9 cellular contexts compared by ENCODE assay signal in genomic region chr22:42863349-42863911, GRCh38. TPM values are rescaled to one million over a fixed set of nuclear protein-coding genes. Genes with fewer than 3 reads are reported as not detected.
DNase-seq lines count a peak whose midpoint lies in the region; ATAC-seq, FAIRE-seq and TF ChIP-seq lines count a peak whose summit lies in the region.
"Had no signal": no experiment of that assay in that cellular context is flagged by ENCODE, and none has a peak within 500 bp of the region (broad histone marks: within the 10 kb centered on the region; RNA-seq: fewer than 3 reads in every experiment).

No MANE protein-coding gene starts in this region.

- H3K9me3 Mint-ChIP-seq in progenitor cell of endocrine pancreas (ENCODE audit: low read depth), result no peaks in the 10 kb centered on the region

- H3K4me1 ChIP-seq in PC-3 (ENCODE audit: insufficient read depth, low read length), result peaks cover 26% of the 10 kb centered on the region

- no TSS peak for BruUV-seq in PC-3 (replicated peaks; lab: Mats Ljungman, UMichigan)

- POLR2A ChIA-PET in PC-3 (lab: Charles Lee; ENCODE audit: unreplicated experiment), result no interaction called here

- no peak overlapping the region for H3K4me3 ChIP-seq in PC-3 (ENCODE audit: low read length)
- no peak overlapping the region for H3K4me3 ChIP-seq in brain microvascular endothelial cell (ENCODE audit: low read depth, low read length)

- H3K9me3 ChIP-seq in PC-3 (ENCODE audit: low read length), result no peaks in the 10 kb centered on the region

- DNase-seq in GM12891 (ENCODE audit: insufficient read length, low spot score) (no peak), PC-3 (peak; percentile 72), brain microvascular endothelial cell (peak; percentile 84), head of caudate nucleus (no peak), progenitor cell of endocrine pancreas (ENCODE audit: low spot score, unreplicated experiment) (no peak), NCI-H2227 (lab: John Stamatoyannopoulos, UW; ENCODE audit: unreplicated experiment) (no peak)
- DNase-seq in stimulated activated CD4-positive, alpha-beta T cell treated with anti-CD3 and anti-CD28 coated beads, Interleukin-15, amount 100 ng/mL, for 48 hours (ENCODE audit: low read depth in 2 of 2), result peak; percentile 9 to 32

- H3K4me3 Mint-ChIP-seq in progenitor cell of endocrine pancreas (ENCODE audit: low read depth), result no peak overlapping the region

- no peaks in the 10 kb centered on the region for H3K36me3 Mint-ChIP-seq in progenitor cell of endocrine pancreas (ENCODE audit: insufficient read depth)

- H3K9me2 ChIP-seq in PC-3 (replicated peaks; ENCODE audit: low read length), result no peaks in the 10 kb centered on the region

- CTCF ChIA-PET in PC-3 (lab: Charles Lee), result interaction anchor here (0.7 kb wide), 1 partner anchor 193 kb away, joined by 7 read pairs; no protein-coding TSS in a partner anchor

- no peak overlapping the region for H3K27ac Mint-ChIP-seq in progenitor cell of endocrine pancreas

- intact Hi-C loops in PC-3 (cut with micrococcal nuclease), result loop anchor here (10.0 kb wide), 1 partner anchor 231 kb away; no protein-coding TSS in a partner anchor
- intact Hi-C loops in head of caudate nucleus (cut with DNase I), result no loop called here

- H2AFZ ChIP-seq in PC-3 (ENCODE audit: low read length), result no peak overlapping the region

- H3K4me2 ChIP-seq in PC-3 (ENCODE audit: low read length), result peak overlapping the region; percentile 16; the same call in 1 of the 2 replicates

- H3K36me3 ChIP-seq in PC-3 (ENCODE audit: low read depth, low read length) (no peaks in the 10 kb centered on the region), brain microvascular endothelial cell (replicated peaks) (no peaks in the 10 kb centered on the region)

- no peaks in the 10 kb centered on the region for H3F3A ChIP-seq in PC-3 (ENCODE audit: low read length, unreplicated experiment)

- H3K27ac ChIP-seq in PC-3 (ENCODE audit: low read length) (peak overlapping the region; percentile 95), brain microvascular endothelial cell (peak overlapping the region; percentile 91)

- peak; percentile 85 for FAIRE-seq in GM12891 (lab: Jason Lieb, UNC)
- FAIRE-seq: TTC549 had no signal

- ATAC-seq in PC-3 (peak; percentile 42), HG02759 (IDR thresholded peaks at IDR 0.05; ENCODE audit: unreplicated experiment) (no peak)

- H3K9ac ChIP-seq in PC-3 (ENCODE audit: low read length), result peak overlapping the region; percentile 1; the same call in 1 of the 2 replicates

- H3K4me1 Mint-ChIP-seq in progenitor cell of endocrine pancreas (ENCODE audit: low read depth), result no peaks in the 10 kb centered on the region

- TF ChIP-seq CTCF in PC-3 (conservative IDR thresholded peaks at IDR 0.05; ENCODE audit: low read depth, low read length) (no peak), brain microvascular endothelial cell (IDR thresholded peaks at IDR 0.05; ENCODE audit: low read depth, low read length, missing control alignments) (no peak), progenitor cell of endocrine pancreas (IDR thresholded peaks at IDR 0.05; ENCODE audit: unreplicated experiment) (no peak)

- in situ Hi-C loops in brain microvascular endothelial cell (cut with HindIII; ENCODE audit: low pct_ligation_motif_present, low sequenced_read_pairs), result no loop called here

- no peaks in the 10 kb centered on the region for H3K27me3 ChIP-seq in PC-3 (ENCODE audit: low read length)
- no peaks in the 10 kb centered on the region for H3K27me3 ChIP-seq in brain microvascular endothelial cell (replicated peaks)

- 0 out of 2 replicates have a peak, but pooled peaks have one; percentile 44 for TF ChIP-seq POLR2A in GM12891 (IDR thresholded peaks at IDR 0.05; ENCODE audit: low read depth, low read length)

- no peaks in the 10 kb centered on the region for H3K27me3 Mint-ChIP-seq in progenitor cell of endocrine pancreas

- H4K20me1 ChIP-seq in PC-3 (ENCODE audit: low read length), result no peaks in the 10 kb centered on the region

- H3K79me2 ChIP-seq in PC-3 (ENCODE audit: low read length), result no peaks in the 10 kb centered on the region

TF ChIP-seq in GM12891, 5 proteins besides CTCF, POLR2A, EP300 and RAD21:
- TF ChIP-seq SPI1 (IDR thresholded peaks at IDR 0.05; ENCODE audit: low read depth, low read length) (no peak), POU2F2 (IDR thresholded peaks at IDR 0.05; ENCODE audit: low read depth, low read length) (peak; percentile 26; the same call in 1 of the 2 replicates), POLR2AphosphoS5 (IDR thresholded peaks at IDR 0.05; ENCODE audit: low read depth, low read length) (no peak), TAF1 (IDR thresholded peaks at IDR 0.05; ENCODE audit: low read depth, low read length) (no peak), PAX5 (IDR thresholded peaks at IDR 0.05; ENCODE audit: insufficient read depth, low read length, severe bottlenecking) (no peak)

RNA-seq across cellular contexts. Expression of gene ARFGAP3, which starts 6.4 kb away (rescaled TPM):
- 31.4 TPM for polyA plus RNA-seq in GM12891 (2012; ENCODE audit: low read depth, missing spikeins)
- total RNA-seq in PC-3 (2014; rRNA removed) (11.2 and 19.2 TPM in 2 replicates), progenitor cell of endocrine pancreas (26.3 and 26.7 TPM in 2 replicates)

Comparison
In these comparisons a context has a peak if more than half of its experiments do, and no peak if none do; other contexts are left out.
1. DNase-seq: peak in PC-3 (single experiment), brain microvascular endothelial cell (single experiment) and stimulated activated CD4-positive, alpha-beta T cell treated with anti-CD3 and anti-CD28 coated beads, Interleukin-15, amount 100 ng/mL, for 48 hours (2 of 2); none in GM12891 (single experiment), head of caudate nucleus (0 of 42), progenitor cell of endocrine pancreas (single experiment) and NCI-H2227 (single experiment).